ENCODE assay signal across 2 cellular contexts in genomic region chr21:31819692-31820091, GRCh38. TPM values are rescaled to one million over a fixed set of nuclear protein-coding genes. Genes with fewer than 3 reads are reported as not detected.
"Had no signal": no experiment of that assay in that cellular context is flagged by ENCODE, and none has a peak within 500 bp of the region (broad histone marks: within the 10 kb centered on the region; RNA-seq: fewer than 3 reads in every experiment).

No MANE protein-coding gene starts in this region.

RNA-seq across cellular contexts. Expression of gene HUNK, which starts 53.1 kb away (rescaled TPM):
- total RNA-seq: T-helper 1 cell treated with Interleukin-12 subunit alpha and Interleukin-12 subunit beta and Interleukin-4 antibody, amounts not matched to agents 30 ng/mL and 1 ng/mL, for 36 hours; T-helper 2 cell treated with Interferon-gamma antibody and Interleukin-4, amounts not matched to agents 100 ng/mL and 5 ng/mL, for 36 hours had no signal
